Comparison of ENCODE assay signal across 9 cellular contexts in genomic region chr14:85535916-85536834, GRCh38. TPM values are rescaled to one million over a fixed set of nuclear protein-coding genes. Genes with fewer than 3 reads are reported as not detected.
A peak's percentile ranks its signal among the peaks of the same experiment; 100 is the strongest.
DNase-seq lines count a peak whose midpoint lies in the region; ATAC-seq and TF ChIP-seq lines count a peak whose summit lies in the region.
"Had no signal": no experiment of that assay in that cellular context is flagged by ENCODE, and none has a peak within 500 bp of the region (broad histone marks: within the 10 kb centered on the region; RNA-seq: fewer than 3 reads in every experiment).

No MANE protein-coding gene starts in this region.

- H3K4me1 ChIP-seq in OCI-LY7 (ENCODE audit: insufficient read depth, low read length, poor library complexity, severe bottlenecking), result no peaks in the 10 kb centered on the region

- H3K36me3 ChIP-seq in OCI-LY7 (ENCODE audit: insufficient read depth, low read length), result no peaks in the 10 kb centered on the region
- H3K36me3 ChIP-seq: upper lobe of left lung had no signal

- CTCF ChIA-PET in OCI-LY7 (lab: Charles Lee; ENCODE audit: unreplicated experiment), result no interaction called here

- H2AFZ ChIP-seq in OCI-LY7 (ENCODE audit: low read length), result no peak overlapping the region

- TF ChIP-seq CTCF in OCI-LY7 (conservative IDR thresholded peaks at IDR 0.05; ENCODE audit: low read length), result peak; percentile 35; the same call in 1 of the 2 replicates
- TF ChIP-seq CTCF in fibroblast of mammary gland (conservative IDR thresholded peaks at IDR 0.05; ENCODE audit: control insufficient read depth, insufficient read depth, low read depth, low read length), result peak; percentile 49

- intact Hi-C loops in OCI-LY7 (cut with micrococcal nuclease; ENCODE audit: unreplicated experiment), result no loop called here

- no peak for ATAC-seq in HG03135 (IDR thresholded peaks at IDR 0.05; ENCODE audit: unreplicated experiment)
- no peak for ATAC-seq in GM21737 (IDR thresholded peaks at IDR 0.05; ENCODE audit: unreplicated experiment)
- ATAC-seq in HG03432 (IDR thresholded peaks at IDR 0.05; ENCODE audit: unreplicated experiment), result no peak
- ATAC-seq in HG02759 (IDR thresholded peaks at IDR 0.05; ENCODE audit: unreplicated experiment), result no peak

- no peaks in the 10 kb centered on the region for H3K9me2 ChIP-seq in OCI-LY7 (ENCODE audit: insufficient read depth, low read length)

- H3K79me2 ChIP-seq in OCI-LY7 (ENCODE audit: insufficient read depth, low read depth, low read length), result no peaks in the 10 kb centered on the region

- H3K4me3 ChIP-seq in OCI-LY7 (ENCODE audit: low read depth, low read length, poor library complexity, severe bottlenecking), result no peak overlapping the region
- H3K4me3 ChIP-seq in fibroblast of mammary gland (ENCODE audit: control insufficient read depth, low read depth, low read length), result peak overlapping the region; percentile 30
- H3K4me3 ChIP-seq: upper lobe of left lung had no signal

- H3K27ac ChIP-seq in OCI-LY7 (ENCODE audit: low read depth, low read length, poor library complexity, severe bottlenecking), result no peak overlapping the region
- H3K27ac ChIP-seq: upper lobe of left lung had no signal

- no TSS peak for BruUV-seq in OCI-LY7 (replicated peaks; lab: Mats Ljungman, UMichigan)

- H3K9me3 ChIP-seq in OCI-LY7 (ENCODE audit: low read length), result no peaks in the 10 kb centered on the region
- H3K9me3 ChIP-seq: upper lobe of left lung had no signal

- no peaks in the 10 kb centered on the region for H4K20me1 ChIP-seq in OCI-LY7 (ENCODE audit: insufficient read depth, low read length)

- DNase-seq in GM03348 (ENCODE audit: low spot score) (peak; percentile 56), OCI-LY7 (ENCODE audit: low spot score) (no peak), fibroblast of mammary gland (ENCODE audit: low read depth) (peak; percentile 79), putamen (ENCODE audit: low spot score) (peak; percentile 24)
- DNase-seq: upper lobe of left lung had no signal

- POLR2A ChIA-PET in OCI-LY7 (lab: Charles Lee), result no interaction called here

- H3K4me2 ChIP-seq in OCI-LY7 (ENCODE audit: low read length), result no peak overlapping the region

RNA-seq across cellular contexts. Expression of gene FLRT2, which starts 6.2 kb away (rescaled TPM):
- not detected in 2 replicates for total RNA-seq in OCI-LY7 (2014; rRNA removed; shearing (Covaris generic))
- total RNA-seq in OCI-LY7 (2022), result not detected in 2 replicates
